1 cellular context compared by ENCODE assay signal in genomic region chr4:81722229-81722900, GRCh38.
TF ChIP-seq lines count a peak whose summit lies in the region.

No MANE protein-coding gene starts in this region.

TF ChIP-seq in GM23338, 12 proteins besides CTCF, POLR2A, EP300 and RAD21 (continued from another document):
- TF ChIP-seq REST (IDR thresholded peaks at IDR 0.05; ENCODE audit: unreplicated experiment), result no peak
- TF ChIP-seq ZNF114 (CRISPR knock-in tag; IDR thresholded peaks at IDR 0.05), result no peak
- TF ChIP-seq JUNB (IDR thresholded peaks at IDR 0.05; ENCODE audit: unreplicated experiment), result no peak
- no peak for TF ChIP-seq ETS1 (IDR thresholded peaks at IDR 0.05)
- TF ChIP-seq EZH2phosphoT487 (IDR thresholded peaks at IDR 0.05; ENCODE audit: unreplicated experiment), result no peak
- TF ChIP-seq EZH2 (IDR thresholded peaks at IDR 0.05; ENCODE audit: low read depth, unreplicated experiment), result no peak
- TF ChIP-seq ZNF331 (CRISPR knock-in tag; IDR thresholded peaks at IDR 0.05; ENCODE audit: low read depth), result no peak
